9 cellular contexts compared by ENCODE assay signal in genomic region chr7:44258423-44258760, GRCh38. TPM values are rescaled to one million over a fixed set of nuclear protein-coding genes. Genes with fewer than 3 reads are reported as not detected.
DNase-seq lines count a peak whose midpoint lies in the region; ATAC-seq lines count a peak whose summit lies in the region.
"Had no signal": no experiment of that assay in that cellular context is flagged by ENCODE, and none has a peak within 500 bp of the region (broad histone marks: within the 10 kb centered on the region; RNA-seq: fewer than 3 reads in every experiment).

No MANE protein-coding gene starts in this region.

- H3K4me1 Mint-ChIP-seq in stimulated activated naive CD8-positive, alpha-beta T cell treated with anti-CD3 and anti-CD28 coated beads, Interleukin-15, amount 100 ng/mL, for 72 hours, result peaks cover 68% of the 10 kb centered on the region
- H3K4me1 Mint-ChIP-seq in naive B cell, result peaks cover 27 to 33% (median 32%) of the 10 kb centered on the region in 3 donors

- H3K4me3 Mint-ChIP-seq in stimulated activated naive CD8-positive, alpha-beta T cell treated with anti-CD3 and anti-CD28 coated beads, Interleukin-15, amount 100 ng/mL, for 72 hours, result peak overlapping the region in 1 of 2 donors; percentile 79
- peak overlapping the region in 5 of 8 donors; percentile 46 to 78 (median 56) for H3K4me3 Mint-ChIP-seq in naive B cell

- intact Hi-C loops in posterior cingulate gyrus (cut with DNase I), result no loop called here
- intact Hi-C loops in sciatic nerve (cut with DNase I), result no loop called here

- H3K27ac Mint-ChIP-seq in stimulated activated naive CD8-positive, alpha-beta T cell treated with anti-CD3 and anti-CD28 coated beads, Interleukin-15, amount 100 ng/mL, for 72 hours, result peak overlapping the region in 1 of 2 donors; percentile 95
- H3K27ac Mint-ChIP-seq in naive B cell, result peak overlapping the region in 3 of 6 donors; percentile 74 to 93 (median 82)

- H3K27ac ChIP-seq in angular gyrus (ENCODE audit: low read depth, low read length), result peak overlapping the region; percentile 84

- ATAC-seq in stimulated activated naive CD8-positive, alpha-beta T cell treated with anti-CD3 and anti-CD28 coated beads, Interleukin-15, Interleukin-2, amounts not matched to agents 100 U/mL and 50 U/mL, for 24 hours, result no peak
- ATAC-seq in stimulated activated naive CD8-positive, alpha-beta T cell treated with anti-CD3 and anti-CD28 coated beads, Interleukin-15, amount 100 ng/mL, for 72 hours, result no peak
- ATAC-seq in naive B cell (ENCODE audit: low read depth in 2 of 2), result no peak
- no peak for ATAC-seq in sciatic nerve
- ATAC-seq in GM21526 (IDR thresholded peaks at IDR 0.05; ENCODE audit: low FRiP score, unreplicated experiment), result no peak

- H3K27me3 Mint-ChIP-seq in stimulated activated naive CD8-positive, alpha-beta T cell treated with anti-CD3 and anti-CD28 coated beads, Interleukin-15, amount 100 ng/mL, for 72 hours, result no peaks in the 10 kb centered on the region
- no peaks in the 10 kb centered on the region for H3K27me3 Mint-ChIP-seq in naive B cell

- DNase-seq in stimulated activated naive CD8-positive, alpha-beta T cell treated with anti-CD3 and anti-CD28 coated beads, Interleukin-15, Interleukin-2, amounts not matched to agents 100 U/mL and 50 U/mL, for 24 hours, result peak; percentile 22
- DNase-seq in stimulated activated naive CD8-positive, alpha-beta T cell treated with anti-CD3 and anti-CD28 coated beads, Interleukin-15, amount 100 ng/mL, for 72 hours, result no peak
- DNase-seq in naive B cell (no peak), posterior cingulate gyrus (no peak), NCI-H510A treated with DMSO at 0.1 percent for 48 hours (lab: John Stamatoyannopoulos, UW) (no peak), sciatic nerve (ENCODE audit: low spot score) (no peak)
- DNase-seq: NCI-H774 had no signal

- H3K9me3 Mint-ChIP-seq in stimulated activated naive CD8-positive, alpha-beta T cell treated with anti-CD3 and anti-CD28 coated beads, Interleukin-15, amount 100 ng/mL, for 72 hours, result peaks cover 0 to 6% of the 10 kb centered on the region in 2 donors
- H3K9me3 Mint-ChIP-seq in naive B cell, result peaks cover 0 to 3% (median 0%) of the 10 kb centered on the region in 7 donors

- H3K36me3 Mint-ChIP-seq in naive B cell, result no peaks in the 10 kb centered on the region

RNA-seq across cellular contexts. Expression of gene YKT6, which starts 57.6 kb away (rescaled TPM):
- polyA plus RNA-seq in naive B cell (ENCODE audit: low read depth in 6 of 6), result 10 to 100 TPM; 21.5 to 41.9 (median 31.0) TPM
- 51.2 TPM for total RNA-seq in sciatic nerve
